Comparison of ENCODE assay signal across 1 cellular context in the genomic region with DNA sequence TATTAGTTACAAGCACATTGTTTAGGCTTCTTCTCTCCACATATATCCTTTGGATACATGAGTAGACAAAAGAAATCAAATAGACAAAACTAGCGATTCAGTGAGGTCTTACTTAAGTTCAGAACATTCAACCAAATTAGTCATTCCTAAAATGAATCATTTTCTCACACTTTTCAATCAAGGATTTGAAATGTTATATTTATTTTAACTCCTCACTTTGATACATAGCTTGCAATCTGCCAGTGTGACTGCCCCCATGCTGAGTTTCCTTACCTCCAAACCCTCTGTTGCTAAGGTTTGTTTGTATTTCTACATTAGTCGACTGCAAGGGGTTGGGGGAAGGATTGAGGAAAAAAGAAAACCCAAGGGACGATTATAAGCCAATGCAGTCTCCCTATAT.
TF ChIP-seq lines count a peak whose summit lies in the region.

No MANE protein-coding gene starts in this region.

TF ChIP-seq in GM23338, 12 proteins besides CTCF, POLR2A, EP300 and RAD21 (continued from another document):
- TF ChIP-seq, protein P1, sequence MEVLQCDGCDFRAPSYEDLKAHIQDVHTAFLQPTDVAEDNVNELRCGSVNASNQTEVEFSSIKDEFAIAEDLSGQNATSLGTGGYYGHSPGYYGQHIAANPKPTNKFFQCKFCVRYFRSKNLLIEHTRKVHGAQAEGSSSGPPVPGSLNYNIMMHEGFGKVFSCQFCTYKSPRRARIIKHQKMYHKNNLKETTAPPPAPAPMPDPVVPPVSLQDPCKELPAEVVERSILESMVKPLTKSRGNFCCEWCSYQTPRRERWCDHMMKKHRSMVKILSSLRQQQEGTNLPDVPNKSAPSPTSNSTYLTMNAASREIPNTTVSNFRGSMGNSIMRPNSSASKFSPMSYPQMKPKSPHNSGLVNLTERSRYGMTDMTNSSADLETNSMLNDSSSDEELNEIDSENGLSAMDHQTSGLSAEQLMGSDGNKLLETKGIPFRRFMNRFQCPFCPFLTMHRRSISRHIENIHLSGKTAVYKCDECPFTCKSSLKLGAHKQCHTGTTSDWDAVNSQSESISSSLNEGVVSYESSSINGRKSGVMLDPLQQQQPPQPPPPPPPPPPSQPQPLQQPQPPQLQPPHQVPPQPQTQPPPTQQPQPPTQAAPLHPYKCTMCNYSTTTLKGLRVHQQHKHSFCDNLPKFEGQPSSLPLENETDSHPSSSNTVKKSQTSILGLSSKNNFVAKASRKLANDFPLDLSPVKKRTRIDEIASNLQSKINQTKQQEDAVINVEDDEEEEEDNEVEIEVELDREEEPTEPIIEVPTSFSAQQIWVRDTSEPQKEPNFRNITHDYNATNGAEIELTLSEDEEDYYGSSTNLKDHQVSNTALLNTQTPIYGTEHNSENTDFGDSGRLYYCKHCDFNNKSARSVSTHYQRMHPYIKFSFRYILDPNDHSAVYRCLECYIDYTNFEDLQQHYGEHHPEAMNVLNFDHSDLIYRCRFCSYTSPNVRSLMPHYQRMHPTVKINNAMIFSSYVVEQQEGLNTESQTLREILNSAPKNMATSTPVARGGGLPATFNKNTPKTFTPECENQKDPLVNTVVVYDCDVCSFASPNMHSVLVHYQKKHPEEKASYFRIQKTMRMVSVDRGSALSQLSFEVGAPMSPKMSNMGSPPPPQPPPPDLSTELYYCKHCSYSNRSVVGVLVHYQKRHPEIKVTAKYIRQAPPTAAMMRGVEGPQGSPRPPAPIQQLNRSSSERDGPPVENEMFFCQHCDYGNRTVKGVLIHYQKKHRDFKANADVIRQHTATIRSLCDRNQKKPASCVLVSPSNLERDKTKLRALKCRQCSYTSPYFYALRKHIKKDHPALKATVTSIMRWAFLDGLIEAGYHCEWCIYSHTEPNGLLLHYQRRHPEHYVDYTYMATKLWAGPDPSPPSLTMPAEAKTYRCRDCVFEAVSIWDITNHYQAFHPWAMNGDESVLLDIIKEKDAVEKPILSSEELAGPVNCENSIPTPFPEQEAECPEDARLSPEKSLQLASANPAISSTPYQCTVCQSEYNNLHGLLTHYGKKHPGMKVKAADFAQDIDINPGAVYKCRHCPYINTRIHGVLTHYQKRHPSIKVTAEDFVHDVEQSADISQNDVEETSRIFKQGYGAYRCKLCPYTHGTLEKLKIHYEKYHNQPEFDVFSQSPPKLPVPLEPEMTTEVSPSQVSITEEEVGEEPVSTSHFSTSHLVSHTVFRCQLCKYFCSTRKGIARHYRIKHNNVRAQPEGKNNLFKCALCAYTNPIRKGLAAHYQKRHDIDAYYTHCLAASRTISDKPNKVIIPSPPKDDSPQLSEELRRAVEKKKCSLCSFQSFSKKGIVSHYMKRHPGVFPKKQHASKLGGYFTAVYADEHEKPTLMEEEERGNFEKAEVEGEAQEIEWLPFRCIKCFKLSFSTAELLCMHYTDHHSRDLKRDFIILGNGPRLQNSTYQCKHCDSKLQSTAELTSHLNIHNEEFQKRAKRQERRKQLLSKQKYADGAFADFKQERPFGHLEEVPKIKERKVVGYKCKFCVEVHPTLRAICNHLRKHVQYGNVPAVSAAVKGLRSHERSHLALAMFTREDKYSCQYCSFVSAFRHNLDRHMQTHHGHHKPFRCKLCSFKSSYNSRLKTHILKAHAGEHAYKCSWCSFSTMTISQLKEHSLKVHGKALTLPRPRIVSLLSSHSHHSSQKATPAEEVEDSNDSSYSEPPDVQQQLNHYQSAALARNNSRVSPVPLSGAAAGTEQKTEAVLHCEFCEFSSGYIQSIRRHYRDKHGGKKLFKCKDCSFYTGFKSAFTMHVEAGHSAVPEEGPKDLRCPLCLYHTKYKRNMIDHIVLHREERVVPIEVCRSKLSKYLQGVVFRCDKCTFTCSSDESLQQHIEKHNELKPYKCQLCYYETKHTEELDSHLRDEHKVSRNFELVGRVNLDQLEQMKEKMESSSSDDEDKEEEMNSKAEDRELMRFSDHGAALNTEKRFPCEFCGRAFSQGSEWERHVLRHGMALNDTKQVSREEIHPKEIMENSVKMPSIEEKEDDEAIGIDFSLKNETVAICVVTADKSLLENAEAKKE (CRISPR knock-in tag; IDR thresholded peaks at IDR 0.05): no peak
